Comparison of ENCODE assay signal across 20 cellular contexts in genomic region chr13:46844431-46844830, GRCh38. TPM values are rescaled to one million over a fixed set of nuclear protein-coding genes. Genes with fewer than 3 reads are reported as not detected.
DNase-seq lines count a peak whose midpoint lies in the region; ATAC-seq and TF ChIP-seq lines count a peak whose summit lies in the region.
"Had no signal": no experiment of that assay in that cellular context is flagged by ENCODE, and none has a peak within 500 bp of the region (broad histone marks: within the 10 kb centered on the region; RNA-seq: fewer than 3 reads in every experiment).

No MANE protein-coding gene starts in this region.

- no peaks in the 10 kb centered on the region for H3K9me1 ChIP-seq in IMR-90 (ENCODE audit: insufficient read depth, low read length)

- H2AFZ ChIP-seq in IMR-90 (replicated peaks; ENCODE audit: low read length, poor library complexity) (no peak overlapping the region), mammary epithelial cell (ENCODE audit: low read depth, low read length) (no peak overlapping the region), neuronal stem cell (ENCODE audit: low read length) (no peak overlapping the region)
- H2AFZ ChIP-seq: PC-9 had no signal

- H4K91ac ChIP-seq in IMR-90 (ENCODE audit: insufficient read depth, low read depth, low read length) (no peak overlapping the region), neuronal stem cell (ENCODE audit: low read depth, low read length, poor library complexity) (no peak overlapping the region)

- DNase-seq in IMR-90, result peak; percentile 3
- DNase-seq in mammary epithelial cell, result peak; percentile 34
- DNase-seq in foreskin keratinocyte, result peak; percentile 28 to 53
- peak; percentile 91 for DNase-seq in retinal pigment epithelial cell (ENCODE audit: low read depth)
- no peak for DNase-seq in activated CD8-positive, alpha-beta T cell treated with anti-CD3 and anti-CD28 coated beads, Interleukin-2, amount 10 ng/mL, durations not matched to agents 7 days and 5 days
- DNase-seq in stimulated activated CD4-positive, alpha-beta T cell treated with anti-CD3 and anti-CD28 coated beads, Interleukin-4, amount 100 ng/mL, for 24 hours, result no peak
- no peak for DNase-seq in neuronal stem cell (ENCODE audit: low spot score)
- DNase-seq: ACHN, AML-193, DMS153, Kasumi-1, NCI-H146, NCI-H2081, NCI-H510A treated with DMSO at 0.1 percent for 48 hours, NCI-H82, PC-9, SJCRH30 had no signal

- no peak overlapping the region for H2BK12ac ChIP-seq in neuronal stem cell (ENCODE audit: low read length)

- H3K14ac ChIP-seq in IMR-90 (replicated peaks; ENCODE audit: low read depth, low read length) (no peak overlapping the region), neuronal stem cell (ENCODE audit: low read length) (no peak overlapping the region)

- no peak overlapping the region for H3K56ac ChIP-seq in IMR-90 (ENCODE audit: extremely low read depth, insufficient read depth, low read length)

- H3K9ac ChIP-seq in IMR-90 (ENCODE audit: low read depth, low read length) (no peak overlapping the region), mammary epithelial cell (ENCODE audit: insufficient read depth, low read length) (no peak overlapping the region), neuronal stem cell (ENCODE audit: low read depth, low read length, poor library complexity) (no peak overlapping the region)

- H4K20me1 ChIP-seq in IMR-90 (ENCODE audit: insufficient read depth, low read length), result no peaks in the 10 kb centered on the region
- H4K20me1 ChIP-seq in mammary epithelial cell (ENCODE audit: insufficient read depth, low read length), result no peaks in the 10 kb centered on the region

- H3K79me2 ChIP-seq in mammary epithelial cell (ENCODE audit: insufficient read depth, low read length), result no peaks in the 10 kb centered on the region

- H2BK20ac ChIP-seq in IMR-90 (ENCODE audit: low read depth, low read length), result no peak overlapping the region

- TF ChIP-seq POLR2A in IMR-90 (IDR thresholded peaks at IDR 0.05; ENCODE audit: low read depth, low read length), result no peak

- no peaks in the 10 kb centered on the region for H3K36me3 Mint-ChIP-seq in activated CD8-positive, alpha-beta T cell treated with anti-CD3 and anti-CD28 coated beads, Interleukin-2, amount 10 ng/mL, durations not matched to agents 7 days and 5 days (ENCODE audit: low read depth)
- H3K36me3 Mint-ChIP-seq: CD14-positive monocyte had no signal

- no peaks in the 10 kb centered on the region for H3K36me3 ChIP-seq in IMR-90 (ENCODE audit: control insufficient read depth, insufficient read depth, low read length)
- no peaks in the 10 kb centered on the region for H3K36me3 ChIP-seq in mammary epithelial cell (ENCODE audit: insufficient read depth, low read length)
- no peaks in the 10 kb centered on the region for H3K36me3 ChIP-seq in neuronal stem cell (replicated peaks in 1 of 2; ENCODE audit: control insufficient read depth in 2 of 2, insufficient read depth in 2 of 2, low read length in 2 of 2)
- H3K36me3 ChIP-seq: SJCRH30 had no signal

- H3K27me3 Mint-ChIP-seq in activated CD8-positive, alpha-beta T cell treated with anti-CD3 and anti-CD28 coated beads, Interleukin-2, amount 10 ng/mL, durations not matched to agents 7 days and 5 days (ENCODE audit: low read depth), result peaks cover 10% of the 10 kb centered on the region

- ATAC-seq in IMR-90 (ENCODE audit: low read depth) (no peak), foreskin keratinocyte (no peak)
- no peak for ATAC-seq in activated CD8-positive, alpha-beta T cell treated with anti-CD3 and anti-CD28 coated beads, Interleukin-2, amount 10 ng/mL, durations not matched to agents 7 days and 5 days

- BruUV-seq in IMR-90 (replicated peaks; lab: Mats Ljungman, UMichigan) (no TSS peak), mammary epithelial cell (replicated peaks; lab: Mats Ljungman, UMichigan) (no TSS peak)

- TF ChIP-seq CTCF in IMR-90 (conservative IDR thresholded peaks at IDR 0.05; ENCODE audit: low read depth, low read length) (no peak), mammary epithelial cell (conservative IDR thresholded peaks at IDR 0.05 in 1 of 2, IDR thresholded peaks at IDR 0.05 in 1 of 2; ENCODE audit: extremely low read depth in 1 of 2, insufficient read depth in 1 of 2, low read depth in 1 of 2, low read length in 2 of 2) (no peak), foreskin keratinocyte (conservative IDR thresholded peaks at IDR 0.05) (no peak), retinal pigment epithelial cell (conservative IDR thresholded peaks at IDR 0.05; ENCODE audit: low read depth, low read length) (no peak)

- H3K27ac ChIP-seq in IMR-90 (ENCODE audit: insufficient read depth, low read length) (no peak overlapping the region), mammary epithelial cell (ENCODE audit: insufficient read depth, low read depth, low read length) (no peak overlapping the region), foreskin keratinocyte (no peak overlapping the region), neuronal stem cell (replicated peaks; ENCODE audit: low read length) (no peak overlapping the region)
- H3K27ac ChIP-seq: PC-9, SJCRH30 had no signal

- no peak overlapping the region for H2BK120ac ChIP-seq in IMR-90 (ENCODE audit: low read depth, low read length)
- no peak overlapping the region for H2BK120ac ChIP-seq in neuronal stem cell (ENCODE audit: low read depth, low read length)

- in situ Hi-C loops in IMR-90 (cut with MboI; ENCODE audit: low sequenced_read_pairs), result no loop called here
- in situ Hi-C loops in mammary epithelial cell (cut with MboI; ENCODE audit: low sequenced_read_pairs in 2 of 2), result no loop called here

- H3K79me1 ChIP-seq in IMR-90 (ENCODE audit: low read depth in 1 of 2, low read length in 2 of 2) (no peaks in the 10 kb centered on the region), neuronal stem cell (ENCODE audit: low read depth, low read length) (no peaks in the 10 kb centered on the region)

- no peak for TF ChIP-seq RAD21 in IMR-90 (IDR thresholded peaks at IDR 0.05; ENCODE audit: low read length)

- H2BK5ac ChIP-seq in IMR-90 (ENCODE audit: low read depth, low read length, poor library complexity, severe bottlenecking), result no peak overlapping the region
- H2BK5ac ChIP-seq in neuronal stem cell (ENCODE audit: low read length), result no peak overlapping the region

- H2BK15ac ChIP-seq in IMR-90 (ENCODE audit: low read depth, low read length) (no peak overlapping the region), neuronal stem cell (ENCODE audit: low read length) (no peak overlapping the region)

- no peak overlapping the region for H3K27ac Mint-ChIP-seq in activated CD8-positive, alpha-beta T cell treated with anti-CD3 and anti-CD28 coated beads, Interleukin-2, amount 10 ng/mL, durations not matched to agents 7 days and 5 days
- H3K27ac Mint-ChIP-seq: CD14-positive monocyte, IgD-negative memory B cell had no signal

- H3K18ac ChIP-seq in IMR-90 (ENCODE audit: low read depth, low read length) (no peak overlapping the region), neuronal stem cell (ENCODE audit: low read length) (no peak overlapping the region)

- H4K8ac ChIP-seq in IMR-90 (ENCODE audit: low read depth in 2 of 2, low read length in 2 of 2), result no peak overlapping the region
- no peak overlapping the region for H4K8ac ChIP-seq in neuronal stem cell (ENCODE audit: low read depth, low read length)

- no peak overlapping the region for H4K5ac ChIP-seq in IMR-90 (ENCODE audit: low read depth, low read length)

- no peaks in the 10 kb centered on the region for H3K9me3 ChIP-seq in IMR-90 (ENCODE audit: control insufficient read depth, insufficient read depth, low read length)
- no peaks in the 10 kb centered on the region for H3K9me3 ChIP-seq in mammary epithelial cell (replicated peaks; ENCODE audit: insufficient read depth, low read length)
- H3K9me3 ChIP-seq in neuronal stem cell (replicated peaks in 1 of 2; ENCODE audit: control insufficient read depth in 2 of 2, insufficient read depth in 1 of 2, low read depth in 1 of 2, low read length in 2 of 2), result no peaks in the 10 kb centered on the region
- H3K9me3 ChIP-seq: SJCRH30 had no signal

- H3K27me3 ChIP-seq in IMR-90 (ENCODE audit: control insufficient read depth, insufficient read depth, low read length) (peaks cover 11% of the 10 kb centered on the region), mammary epithelial cell (ENCODE audit: insufficient read depth, low read length) (peaks cover 2% of the 10 kb centered on the region), foreskin keratinocyte (peaks cover 12% of the 10 kb centered on the region), neuronal stem cell (ENCODE audit: control insufficient read depth in 3 of 3, insufficient read depth in 3 of 3, low read depth in 1 of 3, low read length in 3 of 3) (peaks cover 0 to 8% (median 0%) of the 10 kb centered on the region in 3 experiments)

- H3K4ac ChIP-seq in IMR-90 (ENCODE audit: low read depth, low read length) (no peak overlapping the region), neuronal stem cell (ENCODE audit: low read length) (no peak overlapping the region)

- no CpG with 5 or more reads among the region's 4 CpGs for WGBS in IMR-90 (ENCODE audit: extremely low coverage in 2 of 2, insufficient read length in 1 of 2), 2 experiments
- WGBS in mammary epithelial cell (ENCODE audit: low coverage, missing lambda C conversion rate), result 43% methylated on average over 4 of the region's 4 CpGs
- no CpG with 5 or more reads among the region's 4 CpGs for WGBS in neuronal stem cell (ENCODE audit: extremely low coverage in 2 of 2, insufficient read length in 2 of 2, insufficient replicate concordance in 1 of 2), 2 donors

- no peak overlapping the region for H3K4me2 ChIP-seq in IMR-90 (ENCODE audit: low read depth, low read length)
- no peak overlapping the region for H3K4me2 ChIP-seq in mammary epithelial cell (ENCODE audit: insufficient read depth, low read depth, low read length)
- no peak overlapping the region for H3K4me2 ChIP-seq in neuronal stem cell (ENCODE audit: insufficient read depth, low read length, poor library complexity, severe bottlenecking)
- H3K4me2 ChIP-seq: PC-9 had no signal

- H3K4me3 ChIP-seq in IMR-90 (ENCODE audit: insufficient read depth, low read depth, low read length) (no peak overlapping the region), mammary epithelial cell (replicated peaks in 1 of 3; ENCODE audit: insufficient read depth in 1 of 3, low read depth in 2 of 3, low read length in 3 of 3) (no peak overlapping the region), retinal pigment epithelial cell (ENCODE audit: low read length) (no peak overlapping the region), neuronal stem cell (ENCODE audit: low read length in 2 of 2) (no peak overlapping the region)
- H3K4me3 ChIP-seq: PC-9, SJCRH30 had no signal

- no peaks in the 10 kb centered on the region for H3K9me3 Mint-ChIP-seq in activated CD8-positive, alpha-beta T cell treated with anti-CD3 and anti-CD28 coated beads, Interleukin-2, amount 10 ng/mL, durations not matched to agents 7 days and 5 days (ENCODE audit: insufficient read depth)
- H3K9me3 Mint-ChIP-seq: IgD-negative memory B cell had no signal

- CTCF ChIA-PET in IMR-90 (lab: Yijun Ruan, JAX), result no interaction called here
- CTCF ChIA-PET in mammary epithelial cell (lab: Charles Lee; ENCODE audit: low non-redundant PET), result no interaction called here
- CTCF ChIA-PET in activated CD8-positive, alpha-beta T cell treated with anti-CD3 and anti-CD28 coated beads, Interleukin-2, amount 10 ng/mL, durations not matched to agents 7 days and 5 days (lab: Charles Lee), result interaction anchor here (1.8 kb wide), 1 partner anchor 49 kb away, joined by 4 read pairs; no protein-coding TSS in a partner anchor

- H2AK9ac ChIP-seq in IMR-90 (replicated peaks; ENCODE audit: low read depth, low read length, poor library complexity), result no peak overlapping the region

- POLR2A ChIA-PET in IMR-90 (lab: Charles Lee; ENCODE audit: unreplicated experiment), result no interaction called here
- POLR2A ChIA-PET in activated CD8-positive, alpha-beta T cell treated with anti-CD3 and anti-CD28 coated beads, Interleukin-2, amount 10 ng/mL, durations not matched to agents 7 days and 5 days (lab: Charles Lee), result no interaction called here

- dilution Hi-C loops in IMR-90 (cut with HindIII; ENCODE audit: low sequenced_read_pairs, unreplicated experiment), result no loop called here
- dilution Hi-C loops in mammary epithelial cell (cut with HindIII; ENCODE audit: low sequenced_read_pairs), result no loop called here

- intact Hi-C loops in IMR-90 (cut with micrococcal nuclease) (no loop called here), mammary epithelial cell (cut with micrococcal nuclease) (no loop called here)

- no peak overlapping the region for H2AK5ac ChIP-seq in IMR-90 (ENCODE audit: low read depth, low read length)
- H2AK5ac ChIP-seq in neuronal stem cell (ENCODE audit: low read depth, low read length), result no peak overlapping the region

- H3K4me1 ChIP-seq in IMR-90 (ENCODE audit: control insufficient read depth, insufficient read depth, low read length) (no peaks in the 10 kb centered on the region), mammary epithelial cell (ENCODE audit: insufficient read depth, low read length) (no peaks in the 10 kb centered on the region), foreskin keratinocyte (no peaks in the 10 kb centered on the region), neuronal stem cell (ENCODE audit: control insufficient read depth in 2 of 2, insufficient read depth in 1 of 2, low read depth in 1 of 2, low read length in 2 of 2) (no peaks in the 10 kb centered on the region)
- H3K4me1 ChIP-seq: SJCRH30 had no signal

- H3K23ac ChIP-seq in IMR-90 (ENCODE audit: low read depth, low read length) (no peak overlapping the region), neuronal stem cell (ENCODE audit: low read depth, low read length, poor library complexity) (no peak overlapping the region)

- H3K4me3 Mint-ChIP-seq in activated CD8-positive, alpha-beta T cell treated with anti-CD3 and anti-CD28 coated beads, Interleukin-2, amount 10 ng/mL, durations not matched to agents 7 days and 5 days, result no peak overlapping the region
- H3K4me3 Mint-ChIP-seq: CD14-positive monocyte, IgD-negative memory B cell had no signal

- H3K4me1 Mint-ChIP-seq in activated CD8-positive, alpha-beta T cell treated with anti-CD3 and anti-CD28 coated beads, Interleukin-2, amount 10 ng/mL, durations not matched to agents 7 days and 5 days (ENCODE audit: low read depth), result no peaks in the 10 kb centered on the region
- H3K4me1 Mint-ChIP-seq: CD14-positive monocyte had no signal

RNA-seq across cellular contexts. Expression of gene ESD, which starts 47.5 kb away (rescaled TPM):
- 108 and 135 TPM in 2 replicates for total RNA-seq in IMR-90 (2012; rRNA removed)
- 80.9 and 90.4 TPM in 2 replicates for polyA plus RNA-seq in IMR-90 (2012; rRNA removed)
- 23.2 and 34.5 TPM in 2 replicates for polyA plus RNA-seq in IMR-90 (2012; cell fraction: cytosol; rRNA removed)
- polyA plus RNA-seq in IMR-90 (2012; cell fraction: nucleus; rRNA removed; ENCODE audit: low replicate concordance), result 5.5 and 56.5 TPM in 2 replicates
- 10 to 100 TPM; 81.5 to 84.2 TPM for total RNA-seq in mammary epithelial cell
- polyA plus RNA-seq in mammary epithelial cell, result 106 TPM
- polyA minus RNA-seq in mammary epithelial cell, result 91.8 TPM
- total RNA-seq in foreskin keratinocyte, result 138 and 140 TPM in 2 replicates
- polyA plus RNA-seq in foreskin keratinocyte, result 138 and 160 TPM in 2 replicates
- total RNA-seq in activated CD8-positive, alpha-beta T cell treated with anti-CD3 and anti-CD28 coated beads, Interleukin-2, amount 10 ng/mL, durations not matched to agents 7 days and 5 days, result 100 to 1,000 TPM in 1 of 2 experiments, 10 to 100 TPM in 1; 99.9 to 111 TPM
- polyA plus RNA-seq in neuronal stem cell (2013, experiment 1 of 2), result 139 TPM
- 145 TPM for polyA plus RNA-seq in neuronal stem cell (2013, experiment 2 of 2)

RNA-seq across cellular contexts. Expression of gene HTR2A, which starts 52.4 kb away (rescaled TPM):
- total RNA-seq in IMR-90 (2012; rRNA removed), result not detected in 2 replicates
- 0.02 TPM in 1 of 2 replicates, not detected in the other for polyA plus RNA-seq in IMR-90 (2012; rRNA removed)
- not detected in 2 replicates for polyA plus RNA-seq in IMR-90 (2012; cell fraction: cytosol; rRNA removed)
- not detected in 2 replicates for polyA plus RNA-seq in IMR-90 (2012; cell fraction: nucleus; rRNA removed; ENCODE audit: low replicate concordance)
- under 1 TPM in 1 of 2 donors, not detected in 1; 0.33 TPM for total RNA-seq in mammary epithelial cell
- polyA plus RNA-seq in mammary epithelial cell, result not detected
- polyA minus RNA-seq in mammary epithelial cell, result not detected
- total RNA-seq in foreskin keratinocyte, result not detected in 2 replicates
- polyA plus RNA-seq in foreskin keratinocyte, result not detected in 2 replicates
- total RNA-seq in activated CD8-positive, alpha-beta T cell treated with anti-CD3 and anti-CD28 coated beads, Interleukin-2, amount 10 ng/mL, durations not matched to agents 7 days and 5 days, result not detected
- 0.13 TPM for polyA plus RNA-seq in neuronal stem cell (2013, experiment 1 of 2)
- polyA plus RNA-seq in neuronal stem cell (2013, experiment 2 of 2), result 0.17 TPM
- total RNA-seq: HT-29, PC-9 had no signal
- polyA plus RNA-seq: CD14-positive monocyte, IgD-negative memory B cell had no signal

Comparison
In these comparisons a context has a peak if more than half of its experiments do, and no peak if none do; other contexts are left out.
1. DNase-seq: peak in IMR-90 (single experiment), mammary epithelial cell (single experiment), foreskin keratinocyte (2 of 2) and retinal pigment epithelial cell (single experiment); none in activated CD8-positive, alpha-beta T cell treated with anti-CD3 and anti-CD28 coated beads, Interleukin-2, amount 10 ng/mL, durations not matched to agents 7 days and 5 days (single experiment), stimulated activated CD4-positive, alpha-beta T cell treated with anti-CD3 and anti-CD28 coated beads, Interleukin-4, amount 100 ng/mL, for 24 hours (single experiment) and neuronal stem cell (single experiment).